In the genomic region with DNA sequence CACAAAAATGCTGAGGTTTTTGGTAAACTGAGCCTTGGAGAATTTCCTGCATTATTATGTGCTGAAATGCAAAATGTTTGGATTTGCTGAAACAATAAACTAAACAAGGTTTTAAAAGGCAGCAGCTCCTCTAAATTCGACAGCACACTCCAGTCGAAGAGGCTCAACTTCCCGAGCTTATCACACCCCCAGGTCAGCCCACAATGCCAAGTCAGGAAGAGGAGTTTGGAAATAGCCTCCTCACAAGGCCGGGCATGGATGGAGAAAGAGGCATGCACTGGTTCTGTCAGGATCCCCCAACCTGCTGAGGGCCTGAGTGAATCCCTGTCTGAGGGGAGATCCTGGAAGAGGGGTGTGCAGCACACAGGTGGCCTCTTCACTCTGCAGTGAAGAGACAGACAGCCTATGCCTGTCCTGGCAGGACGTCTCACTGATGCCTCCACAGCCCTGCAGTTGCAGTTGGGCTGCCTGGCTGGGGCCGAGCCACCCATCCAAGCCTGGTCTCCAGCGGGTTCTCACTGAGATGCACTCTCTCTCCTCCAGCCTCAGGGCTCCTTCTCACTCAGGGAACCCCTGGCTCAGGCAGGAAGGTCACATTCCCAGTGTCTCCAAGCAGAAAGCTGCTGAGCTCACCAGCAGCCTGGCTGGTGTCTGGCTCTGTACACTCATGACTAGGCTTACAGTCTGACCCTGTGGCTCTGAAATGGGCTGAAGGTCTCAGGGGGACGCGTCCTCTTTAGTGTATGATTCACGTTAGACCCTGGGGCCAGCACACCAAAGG, we compare ENCODE assay signal across 15 cellular contexts. TPM values are rescaled to one million over a fixed set of nuclear protein-coding genes. Genes with fewer than 3 reads are reported as not detected.
DNase-seq lines count a peak whose midpoint lies in the region; ATAC-seq and TF ChIP-seq lines count a peak whose summit lies in the region.
"Not testable (repeated sequence)": the region's sequence is repeated elsewhere in the genome, so short reads cannot be mapped to it uniquely, and the experiment has no call there.
"Had no signal": no experiment of that assay in that cellular context is flagged by ENCODE, and none has a peak within 500 bp of the region (broad histone marks: within the 10 kb centered on the region; RNA-seq: fewer than 3 reads in every experiment).

No MANE protein-coding gene starts in this region.

- no CpG with 5 or more reads among the region's 10 CpGs for WGBS in neuronal stem cell (ENCODE audit: extremely low coverage in 2 of 2, insufficient read length in 2 of 2, insufficient replicate concordance in 1 of 2), 2 donors

- H3K4me1 Mint-ChIP-seq in CD4-positive, alpha-beta memory T cell = peaks cover 12 to 21% (median 14%) of the 10 kb centered on the region in 4 donors

- H3K27ac Mint-ChIP-seq in CD4-positive, alpha-beta memory T cell = peak overlapping the region in 4 of 7 donors; percentile 3 to 48 (median 34)

- not testable (repeated sequence) for H3K4me3 ChIP-seq in CD4-positive, alpha-beta memory T cell (ENCODE audit: low read length in 2 of 2); colonic mucosa; neuronal stem cell (ENCODE audit: low read length in 2 of 2)

- H3K23ac ChIP-seq in neuronal stem cell (ENCODE audit: low read depth, low read length, poor library complexity) = peak overlapping the region; percentile 58

- not testable (repeated sequence) for H4K91ac ChIP-seq in neuronal stem cell (ENCODE audit: low read depth, low read length, poor library complexity)

- not testable (repeated sequence) for H3K27me3 ChIP-seq in CD4-positive, alpha-beta memory T cell (ENCODE audit: insufficient read depth, low read length); colonic mucosa; neuronal stem cell (ENCODE audit: control insufficient read depth in 3 of 3, insufficient read depth in 3 of 3, low read depth in 1 of 3, low read length in 3 of 3)

- H3K36me3 ChIP-seq in CD4-positive, alpha-beta memory T cell (ENCODE audit: insufficient read depth, low read length) = peaks cover 21% of the 10 kb centered on the region
- H3K36me3 ChIP-seq in colonic mucosa; neuronal stem cell (replicated peaks in 1 of 2; ENCODE audit: control insufficient read depth in 2 of 2, insufficient read depth in 2 of 2, low read length in 2 of 2): not testable (repeated sequence)

- not testable (repeated sequence) for H3K27me3 Mint-ChIP-seq in CD4-positive, alpha-beta memory T cell

- CTCF ChIA-PET in CD4-positive, alpha-beta memory T cell (lab: Charles Lee; ENCODE audit: partially characterized antibody) = not testable (repeated sequence)

- peaks cover 45 to 75% of the 10 kb centered on the region in 2 donors for H3K36me3 Mint-ChIP-seq in CD4-positive, alpha-beta memory T cell

- H2BK15ac ChIP-seq in neuronal stem cell (ENCODE audit: low read length) = not testable (repeated sequence)

- not testable (repeated sequence) for DNase-seq in CD4-positive, alpha-beta memory T cell; neuronal stem cell (ENCODE audit: low spot score); stimulated activated naive CD8-positive, alpha-beta T cell treated with anti-CD3 and anti-CD28 coated beads, Interleukin-15, Interleukin-2, amounts not matched to agents 100 U/mL and 50 U/mL, for 24 hours
- DNase-seq in activated T-cell treated with anti-CD3 and anti-CD28 coated beads, Interleukin-2, amount 50 U/mL, for 48 hours = peak; percentile 6 to 13
- DNase-seq in colonic mucosa (peak; percentile 5), cardiac septum (ENCODE audit: low spot score) (peak; percentile 39)

- intact Hi-C loops in CD4-positive, alpha-beta memory T cell (cut with micrococcal nuclease); colonic mucosa (cut with DNase I); cardiac septum (cut with DNase I): not testable (repeated sequence)

- POLR2A ChIA-PET in CD4-positive, alpha-beta memory T cell (lab: Charles Lee; ENCODE audit: partially characterized antibody) = not testable (repeated sequence)

- H2BK120ac ChIP-seq in neuronal stem cell (ENCODE audit: low read depth, low read length) = not testable (repeated sequence)

- H2BK5ac ChIP-seq in neuronal stem cell (ENCODE audit: low read length) = not testable (repeated sequence)

- not testable (repeated sequence) for H2BK12ac ChIP-seq in neuronal stem cell (ENCODE audit: low read length)

- H3K4me1 ChIP-seq in CD4-positive, alpha-beta memory T cell (ENCODE audit: insufficient read depth, low read length); colonic mucosa; neuronal stem cell (ENCODE audit: control insufficient read depth in 2 of 2, insufficient read depth in 1 of 2, low read depth in 1 of 2, low read length in 2 of 2): not testable (repeated sequence)

- not testable (repeated sequence) for H3K4ac ChIP-seq in neuronal stem cell (ENCODE audit: low read length)

- H3K4me2 ChIP-seq in neuronal stem cell (ENCODE audit: insufficient read depth, low read length, poor library complexity, severe bottlenecking) = not testable (repeated sequence)

- not testable (repeated sequence) for H2AK5ac ChIP-seq in neuronal stem cell (ENCODE audit: low read depth, low read length)

- not testable (repeated sequence) for H3K9ac ChIP-seq in colonic mucosa (ENCODE audit: low read depth in 2 of 2, low read length in 2 of 2); neuronal stem cell (ENCODE audit: low read depth, low read length, poor library complexity)

- H3K9me3 ChIP-seq in CD4-positive, alpha-beta memory T cell (ENCODE audit: control insufficient read depth in 1 of 2, low read length in 2 of 2); colonic mucosa; neuronal stem cell (replicated peaks in 1 of 2; ENCODE audit: control insufficient read depth in 2 of 2, insufficient read depth in 1 of 2, low read depth in 1 of 2, low read length in 2 of 2): not testable (repeated sequence)

- H3K27ac ChIP-seq in CD4-positive, alpha-beta memory T cell (ENCODE audit: low read depth, low read length); colonic mucosa; neuronal stem cell (replicated peaks; ENCODE audit: low read length): not testable (repeated sequence)

- TF ChIP-seq CTCF in colonic mucosa (IDR thresholded peaks at IDR 0.05) = not testable (repeated sequence)

- not testable (repeated sequence) for H3K4me3 Mint-ChIP-seq in CD4-positive, alpha-beta memory T cell

- H3K79me1 ChIP-seq in neuronal stem cell (ENCODE audit: low read depth, low read length) = not testable (repeated sequence)

- H2AFZ ChIP-seq in neuronal stem cell (ENCODE audit: low read length) = not testable (repeated sequence)

- H3K14ac ChIP-seq in neuronal stem cell (ENCODE audit: low read length) = peak overlapping the region; percentile 47

- peak overlapping the region; percentile 5 for H3K18ac ChIP-seq in neuronal stem cell (ENCODE audit: low read length)

- peaks cover 0 to 25% (median 13%) of the 10 kb centered on the region in 8 donors for H3K9me3 Mint-ChIP-seq in CD4-positive, alpha-beta memory T cell

- peak; percentile 19; the same call in 2 of the 3 replicates for ATAC-seq in SK-N-SH treated with all-trans-retinoic acid at 6 μM for 48 hours
- ATAC-seq in stimulated activated naive CD8-positive, alpha-beta T cell treated with anti-CD3 and anti-CD28 coated beads, Interleukin-15, Interleukin-2, amounts not matched to agents 100 U/mL and 50 U/mL, for 24 hours = peak; percentile 13

- not testable (repeated sequence) for H4K8ac ChIP-seq in neuronal stem cell (ENCODE audit: low read depth, low read length)

RNA-seq across cellular contexts. Expression of gene ANTXRL, which starts 40.2 kb away (rescaled TPM):
- total RNA-seq in CD4-positive, alpha-beta memory T cell = not detected
- not detected for polyA plus RNA-seq in CD4-positive, alpha-beta memory T cell
- total RNA-seq in colonic mucosa (not detected), cardiac septum (not detected)
- not detected for polyA plus RNA-seq in neuronal stem cell (2013, experiment 1 of 2)
- not detected for polyA plus RNA-seq in neuronal stem cell (2013, experiment 2 of 2)
- total RNA-seq: Caco-2, GM12878, GM23248, H7, HT-29, NCI-H460, Right ventricle myocardium superior had no signal
- polyA plus RNA-seq: BJ, GM12878, GM23248 had no signal
